In genomic region chr12:80702889-80703605, GRCh38 we compare ENCODE assay signal across 8 cellular contexts. TPM values are rescaled to one million over a fixed set of nuclear protein-coding genes. Genes with fewer than 3 reads are reported as not detected.
DNase-seq lines count a peak whose midpoint lies in the region; ATAC-seq and TF ChIP-seq lines count a peak whose summit lies in the region.

No MANE protein-coding gene starts in this region.

- DNase-seq in SK-N-SH (no peak), adipocyte (ENCODE audit: low read depth) (peak; percentile 66), neural progenitor cell (ENCODE audit: low spot score) (no peak), posterior vena cava (ENCODE audit: low spot score) (no peak)
- DNase-seq in activated naive CD4-positive, alpha-beta T cell treated with anti-CD3 and anti-CD28 coated beads, Interleukin-2, amount 50 U/mL, for 72 hours (ENCODE audit: low spot score in 2 of 2): no peak
- DNase-seq in central memory CD4-positive, alpha-beta T cell: no peak

- H3K36me3 ChIP-seq in SK-N-SH (replicated peaks in 1 of 2; ENCODE audit: control insufficient read depth in 1 of 2, insufficient read depth in 2 of 2, low read length in 1 of 2): no peaks in the 10 kb centered on the region
- no peaks in the 10 kb centered on the region for H3K36me3 ChIP-seq in adipocyte (ENCODE audit: control insufficient read depth, insufficient read depth, low read length, severe bottlenecking)
- H3K36me3 ChIP-seq in neural progenitor cell: no peaks in the 10 kb centered on the region

- TF ChIP-seq CTCF in SK-N-SH (IDR thresholded peaks at IDR 0.05) (no peak), neural progenitor cell (IDR thresholded peaks at IDR 0.05) (no peak)

- POLR2A ChIA-PET in SK-N-SH (lab: Yijun Ruan, JAX): no interaction called here

- no peaks in the 10 kb centered on the region for H3K36me3 Mint-ChIP-seq in neural progenitor cell
- peaks cover 5 to 13% of the 10 kb centered on the region in 2 donors for H3K36me3 Mint-ChIP-seq in activated naive CD4-positive, alpha-beta T cell treated with anti-CD3 and anti-CD28 coated beads, Interleukin-2, amount 50 U/mL, for 72 hours

- H3K27me3 ChIP-seq in SK-N-SH (ENCODE audit: insufficient read depth): peaks cover 34% of the 10 kb centered on the region
- no peaks in the 10 kb centered on the region for H3K27me3 ChIP-seq in adipocyte (replicated peaks; ENCODE audit: control insufficient read depth, insufficient read depth, low read length)
- peaks cover 36% of the 10 kb centered on the region for H3K27me3 ChIP-seq in neural progenitor cell

- no peaks in the 10 kb centered on the region for H3K9me3 Mint-ChIP-seq in neural progenitor cell
- peaks cover 9 to 10% of the 10 kb centered on the region in 2 donors for H3K9me3 Mint-ChIP-seq in activated naive CD4-positive, alpha-beta T cell treated with anti-CD3 and anti-CD28 coated beads, Interleukin-2, amount 50 U/mL, for 72 hours

- ATAC-seq in SK-N-SH treated with all-trans-retinoic acid at 6 μM for 48 hours (no peak; the same call in 2 of the 3 replicates), HG03378 (IDR thresholded peaks at IDR 0.05; ENCODE audit: unreplicated experiment) (peak; percentile 83)
- no peak for ATAC-seq in activated naive CD4-positive, alpha-beta T cell treated with anti-CD3 and anti-CD28 coated beads, Interleukin-2, amount 50 U/mL, for 72 hours

- intact Hi-C loops in posterior vena cava (cut with DNase I): no loop called here

- no peaks in the 10 kb centered on the region for H4K20me1 ChIP-seq in SK-N-SH (ENCODE audit: insufficient read depth)
- H4K20me1 ChIP-seq in neural progenitor cell (ENCODE audit: low read depth): no peaks in the 10 kb centered on the region

- H3K9ac ChIP-seq in SK-N-SH (no peak overlapping the region), adipocyte (ENCODE audit: low read length) (peak overlapping the region; percentile 75), neural progenitor cell (no peak overlapping the region)

- no peaks in the 10 kb centered on the region for H3K9me3 ChIP-seq in SK-N-SH
- H3K9me3 ChIP-seq in adipocyte (ENCODE audit: control insufficient read depth, low read length): no peaks in the 10 kb centered on the region
- no peaks in the 10 kb centered on the region for H3K9me3 ChIP-seq in neural progenitor cell (ENCODE audit: low read depth)

- WGBS in SK-N-SH (ENCODE audit: low lambda C conversion rate): 9% methylated on average over 10 of the region's 10 CpGs

- H3K79me2 ChIP-seq in SK-N-SH (ENCODE audit: insufficient read depth): no peaks in the 10 kb centered on the region
- H3K79me2 ChIP-seq in neural progenitor cell (ENCODE audit: low read depth): no peaks in the 10 kb centered on the region

- no peak overlapping the region for H3K27ac Mint-ChIP-seq in neural progenitor cell
- no peak overlapping the region for H3K27ac Mint-ChIP-seq in activated naive CD4-positive, alpha-beta T cell treated with anti-CD3 and anti-CD28 coated beads, Interleukin-2, amount 50 U/mL, for 72 hours

- TF ChIP-seq RAD21 in SK-N-SH (IDR thresholded peaks at IDR 0.05; ENCODE audit: low read length): no peak

- no peaks in the 10 kb centered on the region; the same call in 1 of the 2 replicates for H3K9me2 ChIP-seq in SK-N-SH

- H3K4me1 ChIP-seq in SK-N-SH (ENCODE audit: control insufficient read depth in 1 of 2, insufficient read depth in 2 of 2, low read depth in 1 of 2, low read length in 1 of 2): 0 out of 4 replicates have a peak, but pooled peaks cover 0 to 2% of the 10 kb centered on the region in 2 experiments
- peaks cover 24% of the 10 kb centered on the region for H3K4me1 ChIP-seq in adipocyte (ENCODE audit: control insufficient read depth, insufficient read depth, low read length)
- H3K4me1 ChIP-seq in neural progenitor cell: peaks cover 9% of the 10 kb centered on the region

- CTCF ChIA-PET in SK-N-SH (lab: Yijun Ruan, JAX): interaction anchor here (1.3 kb wide), 1 partner anchor 17 kb away, joined by 3 read pairs; no protein-coding TSS in a partner anchor

- H3K4me2 ChIP-seq in SK-N-SH (peak overlapping the region; percentile 75), neural progenitor cell (peak overlapping the region; percentile 53)

- H3K4me3 ChIP-seq in SK-N-SH (ENCODE audit: low read depth in 2 of 2, low read length in 1 of 2) (peak overlapping the region in 1 of 2 experiments; percentile 49; a peak in 3 of 4 replicates), adipocyte (ENCODE audit: low read length) (peak overlapping the region; percentile 71), neural progenitor cell (no peak overlapping the region)

- H2AFZ ChIP-seq in SK-N-SH (ENCODE audit: low read depth) (0 out of 2 replicates have a peak overlapping the region, but pooled peaks have one; percentile 47), neural progenitor cell (replicated peaks) (peak overlapping the region; percentile 22)

- H3K4me1 Mint-ChIP-seq in neural progenitor cell: peaks cover 5% of the 10 kb centered on the region

- H3K27ac ChIP-seq in SK-N-SH (ENCODE audit: low read depth in 2 of 2, low read length in 1 of 2) (no peak overlapping the region), neural progenitor cell (no peak overlapping the region)

- H3F3A ChIP-seq in SK-N-SH (replicated peaks; ENCODE audit: insufficient read depth): no peaks in the 10 kb centered on the region
- H3F3A ChIP-seq in neural progenitor cell (ENCODE audit: low read depth): peaks cover 10% of the 10 kb centered on the region

- TF ChIP-seq EP300 in SK-N-SH (IDR thresholded peaks at IDR 0.05; ENCODE audit: borderline replicate concordance in 1 of 2, low read depth in 1 of 2, low read length in 1 of 2): no peak

- H3K27me3 Mint-ChIP-seq in neural progenitor cell (ENCODE audit: insufficient read depth, low read depth): peaks cover 8% of the 10 kb centered on the region

- H3K4me3 Mint-ChIP-seq in neural progenitor cell: no peak overlapping the region

TF ChIP-seq in SK-N-SH, 30 proteins besides CTCF, POLR2A, EP300 and RAD21:
- TF ChIP-seq FOSL2 (IDR thresholded peaks at IDR 0.05; ENCODE audit: borderline replicate concordance, low read depth) (peak; percentile 27; the same call in 1 of the 2 replicates), TEAD4 (IDR thresholded peaks at IDR 0.05; ENCODE audit: borderline replicate concordance, insufficient read depth) (no peak)

TF ChIP-seq in SK-N-SH treated with all-trans-retinoic acid at 6 μM for 48 hours, 23 proteins besides CTCF, POLR2A, EP300 and RAD21 (continues in another document):
- TF ChIP-seq CSRNP3 (CRISPR knock-in tag; IDR thresholded peaks at IDR 0.05) (no peak), ZNF8 (CRISPR knock-in tag; IDR thresholded peaks at IDR 0.05) (no peak), BACH2 (CRISPR knock-in tag; IDR thresholded peaks at IDR 0.05; ENCODE audit: borderline replicate concordance) (no peak), ZC3H10 (CRISPR knock-in tag; IDR thresholded peaks at IDR 0.05) (no peak), SNAI2 (CRISPR knock-in tag; IDR thresholded peaks at IDR 0.05) (no peak), CSDC2 (CRISPR knock-in tag; IDR thresholded peaks at IDR 0.05) (no peak), TSHZ2 (CRISPR knock-in tag; IDR thresholded peaks at IDR 0.05) (no peak), GLIS3 (CRISPR knock-in tag; IDR thresholded peaks at IDR 0.05) (no peak), ZFP3 (CRISPR knock-in tag; IDR thresholded peaks at IDR 0.05) (no peak)

RNA-seq across cellular contexts. Expression of gene MYF6, which starts 4.4 kb away (rescaled TPM):
- polyA plus RNA-seq in SK-N-SH (2012; rRNA removed): not detected in 2 replicates
- polyA plus RNA-seq in SK-N-SH (2012; cell fraction: cytosol; rRNA removed): not detected in 2 replicates
- polyA plus RNA-seq in SK-N-SH (2012; cell fraction: nucleus; rRNA removed): not detected in 2 replicates
- total RNA-seq in neural progenitor cell (ENCODE audit: low replicate concordance) (0.43 and 0.97 TPM in 2 replicates), posterior vena cava (not detected)
- total RNA-seq in activated naive CD4-positive, alpha-beta T cell treated with anti-CD3 and anti-CD28 coated beads, Interleukin-2, amount 50 U/mL, for 72 hours: not detected

RNA-seq across cellular contexts. Expression of gene MYF5, which starts 13.7 kb away (rescaled TPM):
- polyA plus RNA-seq in SK-N-SH (2012; rRNA removed): not detected in 2 replicates
- not detected in 2 replicates for polyA plus RNA-seq in SK-N-SH (2012; cell fraction: cytosol; rRNA removed)
- not detected in 2 replicates for polyA plus RNA-seq in SK-N-SH (2012; cell fraction: nucleus; rRNA removed)
- total RNA-seq in neural progenitor cell (ENCODE audit: low replicate concordance) (not detected in 2 replicates), posterior vena cava (not detected)
- not detected for total RNA-seq in activated naive CD4-positive, alpha-beta T cell treated with anti-CD3 and anti-CD28 coated beads, Interleukin-2, amount 50 U/mL, for 72 hours
